Comparison of ENCODE assay signal across 11 cellular contexts in genomic region chr13:19252381-19252780, GRCh38.
"Had no signal": no experiment of that assay in that cellular context is flagged by ENCODE, and none has a peak within 500 bp of the region (broad histone marks: within the 10 kb centered on the region; RNA-seq: fewer than 3 reads in every experiment).

No MANE protein-coding gene starts in this region.

- H2AFZ ChIP-seq: GM23248, GM23338 had no signal

- H3K4me3 ChIP-seq: GM23248, GM23338, HAP-1 had no signal

- ATAC-seq: GM23338, HCT116 had no signal

- FAIRE-seq: H1, H54 had no signal

- H3K36me3 ChIP-seq: HAP-1 had no signal

- H3K27ac ChIP-seq: GM23248 had no signal

- H3K4me2 ChIP-seq: GM23338 had no signal

- H3K4me1 ChIP-seq: HAP-1 had no signal

- H3K9me3 ChIP-seq: HAP-1 had no signal

- H3K9ac ChIP-seq: GM23248 had no signal

- DNase-seq: GM23248, GOT3, H7, H9, HCEC 1CT, HFFc6 had no signal
